ENCODE assay signal across 30 cellular contexts in genomic region chr11:101091781-101092180, GRCh38. TPM values are rescaled to one million over a fixed set of nuclear protein-coding genes. Genes with fewer than 3 reads are reported as not detected.
DNase-seq lines count a peak whose midpoint lies in the region; ATAC-seq and TF ChIP-seq lines count a peak whose summit lies in the region.
"Had no signal": no experiment of that assay in that cellular context is flagged by ENCODE, and none has a peak within 500 bp of the region (broad histone marks: within the 10 kb centered on the region; RNA-seq: fewer than 3 reads in every experiment).

No MANE protein-coding gene starts in this region.

- H3K79me2 ChIP-seq in mammary epithelial cell (ENCODE audit: insufficient read depth, low read length): no peaks in the 10 kb centered on the region

- WGBS in mammary epithelial cell (ENCODE audit: low coverage, missing lambda C conversion rate): 71% methylated on average over 3 of the region's 3 CpGs
- 31% methylated on average over 3 of the region's 3 CpGs for WGBS in prostate gland

- H3K4me3 ChIP-seq in mammary epithelial cell (replicated peaks in 1 of 3; ENCODE audit: insufficient read depth in 1 of 3, low read depth in 2 of 3, low read length in 3 of 3): no peak overlapping the region
- H3K4me3 ChIP-seq in prostate gland: no peak overlapping the region
- H3K4me3 ChIP-seq: coronary artery, right lobe of liver, testis had no signal

- H3K4me1 ChIP-seq in mammary epithelial cell (ENCODE audit: insufficient read depth, low read length): no peaks in the 10 kb centered on the region
- no peaks in the 10 kb centered on the region for H3K4me1 ChIP-seq in prostate gland (replicated peaks)
- H3K4me1 ChIP-seq: right lobe of liver, testis had no signal

- H3K27me3 ChIP-seq in mammary epithelial cell (ENCODE audit: insufficient read depth, low read length) (no peaks in the 10 kb centered on the region), prostate gland (replicated peaks; ENCODE audit: insufficient read depth) (no peaks in the 10 kb centered on the region)
- H3K27me3 ChIP-seq: right lobe of liver, testis had no signal

- no peak for ATAC-seq in GM18868 (IDR thresholded peaks at IDR 0.05; ENCODE audit: unreplicated experiment)
- no peak for ATAC-seq in effector memory CD8-positive, alpha-beta T cell (replicated peaks)
- ATAC-seq: activated naive CD8-positive, alpha-beta T cell treated with anti-CD3 and anti-CD28 coated beads, Interleukin-2, amount 50 U/mL, for 24 hours; activated T-cell treated with anti-CD3 and anti-CD28 coated beads, Interleukin-2, amount 50 U/mL, for 72 hours; right lobe of liver had no signal

- H3K4me2 ChIP-seq in mammary epithelial cell (ENCODE audit: insufficient read depth, low read depth, low read length): no peak overlapping the region
- H3K4me2 ChIP-seq: KMS-11 had no signal

- H3K9me3 ChIP-seq in mammary epithelial cell (replicated peaks; ENCODE audit: insufficient read depth, low read length) (no peaks in the 10 kb centered on the region), prostate gland (no peaks in the 10 kb centered on the region)
- H3K9me3 ChIP-seq: right lobe of liver, testis had no signal

- no peak for TF ChIP-seq POLR2A in prostate gland (IDR thresholded peaks at IDR 0.05)

- no peaks in the 10 kb centered on the region for H4K20me1 ChIP-seq in mammary epithelial cell (ENCODE audit: insufficient read depth, low read length)

- CTCF ChIA-PET in mammary epithelial cell (lab: Charles Lee; ENCODE audit: low non-redundant PET): no interaction called here

- intact Hi-C loops in mammary epithelial cell (cut with micrococcal nuclease): no loop called here
- intact Hi-C loops in prostate gland (cut with DNase I): no loop called here

- no peaks in the 10 kb centered on the region for H3K36me3 ChIP-seq in mammary epithelial cell (ENCODE audit: insufficient read depth, low read length)
- no peaks in the 10 kb centered on the region for H3K36me3 ChIP-seq in prostate gland
- H3K36me3 ChIP-seq: right lobe of liver had no signal

- no peak overlapping the region for H2AFZ ChIP-seq in mammary epithelial cell (ENCODE audit: low read depth, low read length)

- TF ChIP-seq CTCF in mammary epithelial cell (conservative IDR thresholded peaks at IDR 0.05 in 1 of 2, IDR thresholded peaks at IDR 0.05 in 1 of 2; ENCODE audit: extremely low read depth in 1 of 2, insufficient read depth in 1 of 2, low read depth in 1 of 2, low read length in 2 of 2) (no peak), prostate gland (IDR thresholded peaks at IDR 0.05) (no peak)

- no peaks in the 10 kb centered on the region for H3K27me3 Mint-ChIP-seq in effector memory CD8-positive, alpha-beta T cell
- H3K27me3 Mint-ChIP-seq: activated B cell treated with CpG ODN at 0.5 μM for 24 hours; activated naive CD8-positive, alpha-beta T cell treated with anti-CD3 and anti-CD28 coated beads, Interleukin-2, amount 50 U/mL, for 24 hours; stimulated activated naive CD8-positive, alpha-beta T cell treated with anti-CD3 and anti-CD28 coated beads, Interleukin-15, Interleukin-2, amounts not matched to agents 100 ng/mL and 50 ng/mL, for 24 hours had no signal

- dilution Hi-C loops in mammary epithelial cell (cut with HindIII; ENCODE audit: low sequenced_read_pairs): no loop called here

- no TSS peak for BruUV-seq in mammary epithelial cell (replicated peaks; lab: Mats Ljungman, UMichigan)

- in situ Hi-C loops in mammary epithelial cell (cut with MboI; ENCODE audit: low sequenced_read_pairs in 2 of 2): no loop called here

- H3K4me1 Mint-ChIP-seq in effector memory CD8-positive, alpha-beta T cell (ENCODE audit: low read depth in 2 of 2): no peaks in the 10 kb centered on the region
- H3K4me1 Mint-ChIP-seq: activated B cell treated with CpG ODN at 0.5 μM for 24 hours; activated naive CD8-positive, alpha-beta T cell treated with anti-CD3 and anti-CD28 coated beads, Interleukin-2, amount 50 U/mL, for 24 hours; CD14-positive monocyte had no signal

- DNase-seq in NCI-H2029 (lab: John Stamatoyannopoulos, UW) (peak; percentile 30), NCI-H2029 treated with DMSO at 0.1 percent for 48 hours (lab: John Stamatoyannopoulos, UW) (no peak), NCI-H2196 treated with DMSO at 0.1 percent for 48 hours (lab: John Stamatoyannopoulos, UW; ENCODE audit: unreplicated experiment) (peak; percentile 47), mammary epithelial cell (peak; percentile 19), prostate gland (ENCODE audit: low spot score) (peak; percentile 23), NCI-H2171 treated with DMSO at 0.1 percent for 48 hours (lab: John Stamatoyannopoulos, UW) (no peak)
- no peak for DNase-seq in effector memory CD8-positive, alpha-beta T cell
- DNase-seq: 8988T; activated B cell treated with CpG ODN at 0.5 μM for 24 hours; activated naive CD4-positive, alpha-beta T cell; activated naive CD8-positive, alpha-beta T cell treated with anti-CD3 and anti-CD28 coated beads, Interleukin-2, amount 50 U/mL, for 24 hours; activated T-cell treated with anti-CD3 and anti-CD28 coated beads, Interleukin-2, amount 50 U/mL, for 72 hours; effector CD8-positive, alpha-beta T cell; erythroblast; MV-4-11; NCI-H146; NCI-H526; right lobe of liver; stimulated activated CD8-positive, alpha-beta memory T cell treated with anti-CD3 and anti-CD28 coated beads, Interleukin-4, amount 100 ng/mL, for 48 hours; T1000; testis had no signal

- no peak overlapping the region for H3K4me3 Mint-ChIP-seq in effector memory CD8-positive, alpha-beta T cell
- H3K4me3 Mint-ChIP-seq: activated B cell treated with CpG ODN at 0.5 μM for 24 hours; activated naive CD8-positive, alpha-beta T cell treated with anti-CD3 and anti-CD28 coated beads, Interleukin-2, amount 50 U/mL, for 24 hours; activated T-cell treated with anti-CD3 and anti-CD28 coated beads, Interleukin-2, amount 50 U/mL, for 72 hours; CD14-positive monocyte; mesothelial cell of epicardium; stimulated activated naive CD8-positive, alpha-beta T cell treated with anti-CD3 and anti-CD28 coated beads, Interleukin-15, Interleukin-2, amounts not matched to agents 100 ng/mL and 50 ng/mL, for 24 hours had no signal

- no peak overlapping the region for H3K27ac ChIP-seq in mammary epithelial cell (ENCODE audit: insufficient read depth, low read depth, low read length)
- no peak overlapping the region for H3K27ac ChIP-seq in prostate gland
- H3K27ac ChIP-seq: coronary artery, KMS-11, right lobe of liver, testis had no signal

- H3K9ac ChIP-seq in mammary epithelial cell (ENCODE audit: insufficient read depth, low read length): no peak overlapping the region
- H3K9ac ChIP-seq: KMS-11 had no signal

- peaks cover 12 to 16% of the 10 kb centered on the region in 2 donors for H3K9me3 Mint-ChIP-seq in effector memory CD8-positive, alpha-beta T cell

- no peak overlapping the region for H3K27ac Mint-ChIP-seq in effector memory CD8-positive, alpha-beta T cell
- H3K27ac Mint-ChIP-seq: activated B cell treated with CpG ODN at 0.5 μM for 24 hours; activated naive CD8-positive, alpha-beta T cell treated with anti-CD3 and anti-CD28 coated beads, Interleukin-2, amount 50 U/mL, for 24 hours; activated T-cell treated with anti-CD3 and anti-CD28 coated beads, Interleukin-2, amount 50 U/mL, for 72 hours; CD14-positive monocyte; mesothelial cell of epicardium; stimulated activated naive CD8-positive, alpha-beta T cell treated with anti-CD3 and anti-CD28 coated beads, Interleukin-15, Interleukin-2, amounts not matched to agents 100 ng/mL and 50 ng/mL, for 24 hours had no signal

- H3K36me3 Mint-ChIP-seq in effector memory CD8-positive, alpha-beta T cell (ENCODE audit: insufficient read depth): no peaks in the 10 kb centered on the region
- H3K36me3 Mint-ChIP-seq: CD14-positive monocyte, mesothelial cell of epicardium had no signal

RNA-seq across cellular contexts. Expression of gene PGR, which starts 37.8 kb away (rescaled TPM):
- total RNA-seq in mammary epithelial cell (1 to 10 TPM in 1 of 2 donors, under 1 TPM in 1; 0.61 to 3.7 TPM), prostate gland (1 to 10 TPM; 3.5 to 5.9 TPM)
- polyA plus RNA-seq in mammary epithelial cell: not detected
- not detected for polyA minus RNA-seq in mammary epithelial cell
- total RNA-seq: activated B cell treated with CpG ODN at 0.5 μM for 24 hours; activated T-cell treated with anti-CD3 and anti-CD28 coated beads, Interleukin-2, amount 50 U/mL, for 72 hours; RPMI7951; SK-MEL-5 had no signal
- polyA plus RNA-seq: CD14-positive monocyte, keratinocyte had no signal

Comparison
In these comparisons a context has a peak if more than half of its experiments do, and no peak if none do; other contexts are left out.
1. DNase-seq: peak in NCI-H2029 (single experiment), NCI-H2196 treated with DMSO at 0.1 percent for 48 hours (single experiment), mammary epithelial cell (single experiment) and prostate gland (single experiment); none in NCI-H2029 treated with DMSO at 0.1 percent for 48 hours (single experiment), NCI-H2171 treated with DMSO at 0.1 percent for 48 hours (single experiment) and effector memory CD8-positive, alpha-beta T cell (0 of 3).